Comparison of ENCODE assay signal across 8 cellular contexts in genomic region chr3:50345008-50345407, GRCh38. TPM values are rescaled to one million over a fixed set of nuclear protein-coding genes. Genes with fewer than 3 reads are reported as not detected.
A peak's percentile ranks its signal among the peaks of the same experiment; 100 is the strongest.
DNase-seq lines count a peak whose midpoint lies in the region; ATAC-seq and TF ChIP-seq lines count a peak whose summit lies in the region.

No MANE protein-coding gene starts in this region.

- ATAC-seq in WTC11 = no peak
- ATAC-seq in GM18909 (IDR thresholded peaks at IDR 0.05; ENCODE audit: poor library complexity, unreplicated experiment) = no peak
- no peak for ATAC-seq in HG03442 (IDR thresholded peaks at IDR 0.05; ENCODE audit: unreplicated experiment)

- TF ChIP-seq EP300 in transverse colon (IDR thresholded peaks at IDR 0.05; ENCODE audit: low read depth) = no peak

- H3K4me3 ChIP-seq in iPS-20b (ENCODE audit: low read length) (peak overlapping the region; percentile 63), spleen (peak overlapping the region in 5 of 8 donors; percentile 11 to 61 (median 35)), transverse colon (peak overlapping the region in 1 of 4 donors; percentile 47)

- CTCF ChIA-PET in activated CD4-positive, alpha-beta T cell treated with anti-CD3 and anti-CD28 coated beads, Interleukin-2, amount 10 ng/mL, durations not matched to agents 7 days and 5 days (lab: Charles Lee) = interaction anchor here (1.7 to 7.2 kb wide), 4 partner anchors 8 to 21 kb away, joined by 5 to 76 read pairs (median 6); no protein-coding TSS in a partner anchor
- CTCF ChIA-PET in WTC11 (lab: Charles Lee) = interaction anchor here (0.6 to 2.0 kb wide), 9 partner anchors 12 to 265 kb away, joined by 3 to 8 read pairs (median 4); partner anchors contain the start of gene HYAL2

- no peak for DNase-seq in activated CD4-positive, alpha-beta T cell treated with anti-CD3 and anti-CD28 coated beads, Interleukin-2, amount 10 ng/mL, durations not matched to agents 7 days and 5 days
- DNase-seq in activated CD4-positive, alpha-beta T cell treated with anti-CD3 and anti-CD28 coated beads for 4 hours = no peak
- DNase-seq in WTC11 (ENCODE audit: low spot score) (no peak), spleen (no peak), transverse colon (no peak)

- peak overlapping the region; percentile 50 for H3K27ac Mint-ChIP-seq in activated CD4-positive, alpha-beta T cell treated with anti-CD3 and anti-CD28 coated beads, Interleukin-2, amount 10 ng/mL, durations not matched to agents 7 days and 5 days
- no peak overlapping the region for H3K27ac Mint-ChIP-seq in WTC11

- no peaks in the 10 kb centered on the region for H3K27me3 Mint-ChIP-seq in activated CD4-positive, alpha-beta T cell treated with anti-CD3 and anti-CD28 coated beads, Interleukin-2, amount 10 ng/mL, durations not matched to agents 7 days and 5 days
- peaks cover 66% of the 10 kb centered on the region for H3K27me3 Mint-ChIP-seq in WTC11 (ENCODE audit: low read depth)

- no peaks in the 10 kb centered on the region for H3K9me3 Mint-ChIP-seq in activated CD4-positive, alpha-beta T cell treated with anti-CD3 and anti-CD28 coated beads, Interleukin-2, amount 10 ng/mL, durations not matched to agents 7 days and 5 days
- H3K9me3 Mint-ChIP-seq in WTC11 = no peaks in the 10 kb centered on the region

- H3K36me3 ChIP-seq in iPS-20b (ENCODE audit: insufficient read depth, low read depth, low read length) = peaks cover 7% of the 10 kb centered on the region
- peaks cover 0 to 23% (median 14%) of the 10 kb centered on the region in 6 donors for H3K36me3 ChIP-seq in spleen
- no peaks in the 10 kb centered on the region for H3K36me3 ChIP-seq in transverse colon

- H3K4me3 Mint-ChIP-seq in activated CD4-positive, alpha-beta T cell treated with anti-CD3 and anti-CD28 coated beads, Interleukin-2, amount 10 ng/mL, durations not matched to agents 7 days and 5 days = no peak overlapping the region
- peak overlapping the region; percentile 75 for H3K4me3 Mint-ChIP-seq in WTC11

- H3K27ac ChIP-seq in iPS-20b (ENCODE audit: low read length) = no peak overlapping the region
- H3K27ac ChIP-seq in spleen = peak overlapping the region in 1 of 8 donors; percentile 59
- H3K27ac ChIP-seq in transverse colon = no peak overlapping the region

- peaks cover 19% of the 10 kb centered on the region for H3K36me3 Mint-ChIP-seq in activated CD4-positive, alpha-beta T cell treated with anti-CD3 and anti-CD28 coated beads, Interleukin-2, amount 10 ng/mL, durations not matched to agents 7 days and 5 days (ENCODE audit: low read depth)
- peaks cover 7% of the 10 kb centered on the region; the same call in 1 of the 2 replicates for H3K36me3 Mint-ChIP-seq in WTC11

- intact Hi-C loops in spleen (cut with DNase I; ENCODE audit: low total_unique reads) = no loop called here
- intact Hi-C loops in transverse colon (cut with DNase I; ENCODE audit: low total_unique reads) = loop anchor here (10.0 kb wide), 1 partner anchor 200 kb away; no protein-coding TSS in a partner anchor

- POLR2A ChIA-PET in activated CD4-positive, alpha-beta T cell treated with anti-CD3 and anti-CD28 coated beads, Interleukin-2, amount 10 ng/mL, durations not matched to agents 7 days and 5 days (lab: Charles Lee) = no interaction called here
- POLR2A ChIA-PET in WTC11 (lab: Charles Lee) = interaction anchor here (0.8 to 0.9 kb wide), 2 partner anchors 8 to 53 kb away, joined by 3 read pairs; partner anchors contain the start of gene IFRD2

- H3K4me1 Mint-ChIP-seq in activated CD4-positive, alpha-beta T cell treated with anti-CD3 and anti-CD28 coated beads, Interleukin-2, amount 10 ng/mL, durations not matched to agents 7 days and 5 days = peaks cover 62% of the 10 kb centered on the region
- peaks cover 9% of the 10 kb centered on the region for H3K4me1 Mint-ChIP-seq in WTC11

- H3K9ac ChIP-seq in iPS-20b (ENCODE audit: low read depth, low read length) = no peak overlapping the region

- in situ Hi-C loops in transverse colon (cut with MboI; ENCODE audit: low pct_ligation_motif_present in 1 of 4, low pct_unique_long_range_greater_than_20kb in 1 of 4, low sequenced_read_pairs in 3 of 4) = loop anchor here in 1 of 4 donors (10.0 kb wide), 1 partner anchor 190 kb away; no protein-coding TSS in a partner anchor

- H3K9me3 ChIP-seq in iPS-20b (ENCODE audit: insufficient read depth, low read depth, low read length) (no peaks in the 10 kb centered on the region), spleen (no peaks in the 10 kb centered on the region), transverse colon (no peaks in the 10 kb centered on the region)

- peaks cover 66% of the 10 kb centered on the region for H3K27me3 ChIP-seq in iPS-20b (ENCODE audit: insufficient read depth, low read length)
- H3K27me3 ChIP-seq in spleen (replicated peaks in 1 of 7) = no peaks in the 10 kb centered on the region
- no peaks in the 10 kb centered on the region for H3K27me3 ChIP-seq in transverse colon

- no peak for TF ChIP-seq POLR2A in spleen (IDR thresholded peaks at IDR 0.05)
- TF ChIP-seq POLR2A in transverse colon (IDR thresholded peaks at IDR 0.05) = no peak

- WGBS in spleen, 5 donors = 78 to 86% (median 84%) methylated on average over 6 to 8 of the region's 8 CpGs
- WGBS in transverse colon (ENCODE audit: low coverage in 1 of 2), 2 donors = 79% methylated on average over 8 of the region's 8 CpGs; no CpG with 5 or more reads in 1 of the 2 donors

- no peak for TF ChIP-seq CTCF in WTC11 (IDR thresholded peaks at IDR 0.05)
- TF ChIP-seq CTCF in spleen (IDR thresholded peaks at IDR 0.05 in 8 of 11, conservative IDR thresholded peaks at IDR 0.05 in 3 of 11) = no peak
- no peak for TF ChIP-seq CTCF in transverse colon (IDR thresholded peaks at IDR 0.05)

- H3K4me1 ChIP-seq in iPS-20b (ENCODE audit: insufficient read depth, low read length) (no peaks in the 10 kb centered on the region), spleen (peaks cover 18 to 93% (median 68%) of the 10 kb centered on the region in 6 donors), transverse colon (peaks cover 22 to 47% (median 38%) of the 10 kb centered on the region in 4 donors)

TF ChIP-seq in WTC11, 78 proteins besides CTCF, POLR2A, EP300 and RAD21:
- no peak for TF ChIP-seq ESRRA (CRISPR knock-in tag; IDR thresholded peaks at IDR 0.05; ENCODE audit: borderline replicate concordance)

RNA-seq across cellular contexts. Expression of gene ZMYND10, which starts 0.5 kb away (rescaled TPM):
- 1 to 10 TPM; 3.5 to 3.6 TPM for total RNA-seq in activated CD4-positive, alpha-beta T cell treated with anti-CD3 and anti-CD28 coated beads, Interleukin-2, amount 10 ng/mL, durations not matched to agents 7 days and 5 days
- 0.46 to 0.80 TPM (median 0.74 TPM) in 3 replicates for total RNA-seq in WTC11 (2021)
- 1 to 10 TPM in 3 of 7 donors, under 1 TPM in 3, not detected in 1; 0.60 to 2.2 (median 1.1) TPM for total RNA-seq in spleen
- 1 to 10 TPM in 2 of 3 donors, under 1 TPM in 1; 0.56 to 2.1 (median 1.6) TPM for polyA plus RNA-seq in spleen
- total RNA-seq in transverse colon = not detected

RNA-seq across cellular contexts. Expression of gene RASSF1, which starts 4.4 kb away (rescaled TPM):
- total RNA-seq in activated CD4-positive, alpha-beta T cell treated with anti-CD3 and anti-CD28 coated beads, Interleukin-2, amount 10 ng/mL, durations not matched to agents 7 days and 5 days = 100 to 1,000 TPM in 1 of 2 experiments, 10 to 100 TPM in 1; 88.3 to 122 TPM
- 13.2 to 14.5 TPM (median 14.5 TPM) in 3 replicates for total RNA-seq in WTC11 (2021)
- total RNA-seq in spleen = 100 to 1,000 TPM in 1 of 7 donors, 10 to 100 TPM in 6; 48.3 to 113 (median 63.3) TPM
- polyA plus RNA-seq in spleen = 10 to 100 TPM; 59.3 to 83.7 (median 81.4) TPM
- total RNA-seq in transverse colon = 10 to 100 TPM in 3 of 4 donors, 1 to 10 TPM in 1; 9.8 to 29.2 (median 21.7) TPM

RNA-seq across cellular contexts. Expression of gene NPRL2, which starts 5.6 kb away (rescaled TPM):
- 10 to 100 TPM; 40.8 to 46.5 TPM for total RNA-seq in activated CD4-positive, alpha-beta T cell treated with anti-CD3 and anti-CD28 coated beads, Interleukin-2, amount 10 ng/mL, durations not matched to agents 7 days and 5 days
- total RNA-seq in WTC11 (2021) = 20.6 to 26.6 TPM (median 23.9 TPM) in 3 replicates
- 10 to 100 TPM; 17.8 to 31.2 (median 22.7) TPM for total RNA-seq in spleen
- polyA plus RNA-seq in spleen = 10 to 100 TPM; 22.1 to 28.2 (median 23.0) TPM
- 10 to 100 TPM in 2 of 4 donors, 1 to 10 TPM in 2; 6.0 to 29.2 (median 13.1) TPM for total RNA-seq in transverse colon

RNA-seq across cellular contexts. Expression of gene CYB561D2, which starts 5.7 kb away (rescaled TPM):
- 10 to 100 TPM; 35.3 to 40.9 TPM for total RNA-seq in activated CD4-positive, alpha-beta T cell treated with anti-CD3 and anti-CD28 coated beads, Interleukin-2, amount 10 ng/mL, durations not matched to agents 7 days and 5 days
- total RNA-seq in WTC11 (2021) (9.8 to 12.0 TPM (median 11.3 TPM) in 3 replicates), spleen (10 to 100 TPM; 18.7 to 33.7 (median 24.9) TPM), transverse colon (10 to 100 TPM; 23.7 to 53.9 (median 35.6) TPM)
- polyA plus RNA-seq in spleen = 10 to 100 TPM; 26.8 to 35.2 (median 27.2) TPM

RNA-seq across cellular contexts. Expression of gene TMEM115, which starts 14.3 kb away (rescaled TPM):
- 10 to 100 TPM; 17.5 to 19.2 TPM for total RNA-seq in activated CD4-positive, alpha-beta T cell treated with anti-CD3 and anti-CD28 coated beads, Interleukin-2, amount 10 ng/mL, durations not matched to agents 7 days and 5 days
- total RNA-seq in WTC11 (2021) (26.7 to 30.0 TPM (median 28.4 TPM) in 3 replicates), spleen (10 to 100 TPM; 22.6 to 49.2 (median 35.1) TPM), transverse colon (100 to 1,000 TPM in 1 of 4 donors, 10 to 100 TPM in 3; 71.8 to 103 (median 81.9) TPM)
- polyA plus RNA-seq in spleen = 10 to 100 TPM; 14.0 to 22.1 (median 17.2) TPM
